26 cellular contexts compared by ENCODE assay signal in genomic region chr1:157410457-157410856, GRCh38.
"Had no signal": no experiment of that assay in that cellular context is flagged by ENCODE, and none has a peak within 500 bp of the region (broad histone marks: within the 10 kb centered on the region; RNA-seq: fewer than 3 reads in every experiment).

No MANE protein-coding gene starts in this region.

- H3K9me3 Mint-ChIP-seq: naive B cell; nephron progenitor cell; stimulated activated memory B cell treated with anti-CD40 and anti-IgM and Interleukin-4, amounts not matched to agents 10 μg/mL and 1 μg/mL and 100 μg/mL, for 72 hours had no signal

- DNase-seq: cortex of kidney; dorsolateral prefrontal cortex; effector CD4-positive, alpha-beta T cell; esophagus squamous epithelium; foreskin melanocyte; glutamatergic neuron; heart right ventricle; hippocampal formation; left cardiac atrium; left lung; mammary epithelial cell; mucosa of descending colon; naive B cell; nephron progenitor cell; nucleus accumbens; ovary; psoas muscle; right cardiac atrium; sigmoid colon; stimulated activated CD4-positive, alpha-beta T cell treated with anti-CD3 and anti-CD28 coated beads, Interleukin-4, amount 100 ng/mL, for 4 hours; stimulated activated naive CD8-positive, alpha-beta T cell treated with anti-CD3 and anti-CD28 coated beads, Interleukin-15, Interleukin-2, amounts not matched to agents 100 U/mL and 50 U/mL, for 24 hours; upper lobe of right lung; uterus had no signal

- H3K4me1 ChIP-seq: esophagus squamous epithelium, heart right ventricle, left lung, psoas muscle, sigmoid colon, tibial nerve, upper lobe of right lung, uterus had no signal

- H3K27ac ChIP-seq: dorsolateral prefrontal cortex, esophagus squamous epithelium, heart right ventricle, left lung, ovary, psoas muscle, sigmoid colon, thoracic aorta, tibial nerve, upper lobe of right lung, uterus had no signal

- ATAC-seq: heart right ventricle; left cardiac atrium; left lung; mucosa of descending colon; psoas muscle; right cardiac atrium; stimulated activated memory B cell treated with anti-CD40 and anti-IgM and Interleukin-4, amounts not matched to agents 10 μg/mL and 1 μg/mL and 100 μg/mL, for 72 hours; stimulated activated naive CD8-positive, alpha-beta T cell treated with anti-CD3 and anti-CD28 coated beads, Interleukin-15, Interleukin-2, amounts not matched to agents 100 U/mL and 50 U/mL, for 24 hours; upper lobe of right lung had no signal

- H3K4me3 ChIP-seq: dorsolateral prefrontal cortex, esophagus squamous epithelium, heart right ventricle, left lung, mucosa of descending colon, ovary, psoas muscle, sigmoid colon, thoracic aorta, tibial nerve, upper lobe of right lung, uterus had no signal

- H3K36me3 ChIP-seq: esophagus squamous epithelium, heart right ventricle, left lung, ovary, sigmoid colon, thoracic aorta, tibial nerve, upper lobe of right lung, uterus had no signal

- H3K36me3 Mint-ChIP-seq: naive B cell; stimulated activated memory B cell treated with anti-CD40 and anti-IgM and Interleukin-4, amounts not matched to agents 10 μg/mL and 1 μg/mL and 100 μg/mL, for 72 hours had no signal

- H3K4me1 Mint-ChIP-seq: naive B cell; stimulated activated memory B cell treated with anti-CD40 and anti-IgM and Interleukin-4, amounts not matched to agents 10 μg/mL and 1 μg/mL and 100 μg/mL, for 72 hours had no signal

- H3K4me3 Mint-ChIP-seq: naive B cell; nephron progenitor cell; stimulated activated memory B cell treated with anti-CD40 and anti-IgM and Interleukin-4, amounts not matched to agents 10 μg/mL and 1 μg/mL and 100 μg/mL, for 72 hours had no signal

- H3K27ac Mint-ChIP-seq: naive B cell; nephron progenitor cell; stimulated activated memory B cell treated with anti-CD40 and anti-IgM and Interleukin-4, amounts not matched to agents 10 μg/mL and 1 μg/mL and 100 μg/mL, for 72 hours had no signal

- H3K27me3 ChIP-seq: dorsolateral prefrontal cortex, esophagus squamous epithelium, left lung, ovary, sigmoid colon, tibial nerve, upper lobe of right lung, uterus had no signal

- H3K9me3 ChIP-seq: esophagus squamous epithelium, heart right ventricle, left lung, mucosa of descending colon, ovary, psoas muscle, sigmoid colon, thoracic aorta, upper lobe of right lung, uterus had no signal
